8 cellular contexts compared by ENCODE assay signal in the genomic region with DNA sequence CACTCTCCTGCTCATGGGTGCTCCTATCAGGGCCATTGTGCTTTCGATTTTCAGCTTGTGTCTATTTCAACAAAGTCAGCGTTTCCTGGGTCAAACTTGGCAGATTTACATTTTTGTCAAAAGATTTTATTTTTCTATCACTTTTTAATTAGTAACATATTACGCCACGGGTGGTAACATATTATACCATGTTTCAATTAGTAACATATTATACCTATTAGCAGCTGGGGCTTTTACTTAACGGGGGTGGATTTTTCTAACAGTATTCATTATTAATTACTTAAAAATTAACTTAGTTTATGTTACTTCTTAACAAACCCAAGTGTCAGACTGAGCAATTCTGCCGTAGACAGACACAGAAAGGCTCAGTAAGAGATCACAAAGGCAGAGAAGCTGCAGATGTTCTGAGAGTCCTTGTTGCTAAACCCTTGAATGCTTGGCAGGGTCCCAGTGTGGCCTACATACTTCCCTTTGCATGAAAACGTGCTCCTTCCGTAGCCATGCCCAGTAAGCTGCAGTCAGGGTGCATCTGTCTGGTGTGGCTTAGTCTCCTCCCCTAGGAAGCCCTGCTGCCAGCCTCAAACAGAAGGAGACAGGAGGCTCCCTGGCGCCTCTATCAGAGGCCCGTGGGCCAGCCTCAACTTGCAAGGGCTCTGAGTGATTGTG.
A peak's percentile ranks its signal among the peaks of the same experiment; 100 is the strongest.
DNase-seq lines count a peak whose midpoint lies in the region; ATAC-seq lines count a peak whose summit lies in the region.

No MANE protein-coding gene starts in this region.

- DNase-seq in AG08396 (ENCODE audit: low spot score) (peak; percentile 48), fibroblast of gingiva (ENCODE audit: low read depth) (peak; percentile 93), occipital lobe (lab: John Stamatoyannopoulos, UW) (no peak), GM19240 (ENCODE audit: insufficient read length, low spot score) (no peak), COR-L47 (lab: John Stamatoyannopoulos, UW) (no peak), iPS-NIHi11 (ENCODE audit: low spot score) (no peak)

- ATAC-seq in GM19395 (IDR thresholded peaks at IDR 0.05; ENCODE audit: unreplicated experiment): peak; percentile 73
- ATAC-seq in HG03521 (IDR thresholded peaks at IDR 0.05; ENCODE audit: unreplicated experiment): peak; percentile 63

Comparison
In these comparisons a context has a peak if more than half of its experiments do, and no peak if none do; other contexts are left out.
1. DNase-seq: peak in AG08396 (single experiment) and fibroblast of gingiva (single experiment); none in occipital lobe (single experiment), GM19240 (single experiment), COR-L47 (single experiment) and iPS-NIHi11 (single experiment).